15 cellular contexts compared by ENCODE assay signal in the genomic region with DNA sequence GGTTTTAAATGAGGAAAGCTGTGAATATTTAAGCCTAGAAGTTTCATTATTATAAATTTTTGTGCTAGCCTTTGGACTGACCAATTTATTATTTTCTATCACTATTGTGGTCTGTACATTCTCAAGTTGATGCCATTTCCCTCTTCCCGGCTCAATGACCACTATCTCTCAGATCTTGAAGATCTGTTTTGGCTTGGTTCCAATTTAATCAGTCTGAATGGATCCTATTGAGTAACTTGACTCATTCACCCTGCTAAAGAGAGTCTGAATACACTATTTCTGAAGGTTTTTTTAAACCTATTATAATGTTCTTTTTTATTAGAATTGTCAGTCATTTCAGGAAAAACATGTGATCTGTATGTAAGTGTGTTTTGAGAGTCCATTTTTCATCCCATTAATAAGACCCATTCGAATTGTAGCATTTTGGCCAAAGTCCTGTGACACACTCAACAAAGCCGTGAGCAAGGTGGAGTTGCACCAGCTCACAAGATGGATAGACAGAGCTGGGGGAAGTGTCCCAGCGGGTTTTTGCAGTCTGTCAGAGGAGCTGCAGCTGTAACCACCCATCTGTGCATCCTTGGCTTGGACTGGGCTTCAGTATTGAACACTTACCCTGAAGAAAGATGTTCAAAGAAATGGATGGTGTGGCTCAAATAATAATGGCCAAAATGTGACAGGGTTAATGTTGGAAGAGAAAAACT.
DNase-seq lines count a peak whose midpoint lies in the region; ATAC-seq and TF ChIP-seq lines count a peak whose summit lies in the region.
"Had no signal": no experiment of that assay in that cellular context is flagged by ENCODE, and none has a peak within 500 bp of the region (broad histone marks: within the 10 kb centered on the region; RNA-seq: fewer than 3 reads in every experiment).

No MANE protein-coding gene starts in this region.

- H3K9ac ChIP-seq in adipocyte (ENCODE audit: low read length): peak overlapping the region; percentile 86

- ATAC-seq in omental fat pad (ENCODE audit: low FRiP score) (no peak), HG02870 (IDR thresholded peaks at IDR 0.05; ENCODE audit: unreplicated experiment) (no peak)
- ATAC-seq: left colon, Right ventricle myocardium inferior had no signal

- H3K27ac Mint-ChIP-seq in mesothelial cell of epicardium: peak overlapping the region; percentile 43
- H3K27ac Mint-ChIP-seq: activated CD4-positive, alpha-beta T cell treated with anti-CD3 and anti-CD28 coated beads, Interleukin-2, amount 10 ng/mL, durations not matched to agents 7 days and 5 days; activated T-cell treated with anti-CD3 and anti-CD28 coated beads, Interleukin-2, amount 50 U/mL, for 24 hours had no signal

- peak overlapping the region; percentile 84 for H3K4me3 ChIP-seq in adipocyte (ENCODE audit: low read length)
- H3K4me3 ChIP-seq: prostate gland had no signal

- H3K27me3 ChIP-seq in adipocyte (replicated peaks; ENCODE audit: control insufficient read depth, insufficient read depth, low read length): no peaks in the 10 kb centered on the region

- no peaks in the 10 kb centered on the region for H3K9me3 Mint-ChIP-seq in mesothelial cell of epicardium
- H3K9me3 Mint-ChIP-seq: activated CD4-positive, alpha-beta T cell treated with anti-CD3 and anti-CD28 coated beads, Interleukin-2, amount 10 ng/mL, durations not matched to agents 7 days and 5 days; activated T-cell treated with anti-CD3 and anti-CD28 coated beads, Interleukin-2, amount 50 U/mL, for 24 hours had no signal

- H3K9me3 ChIP-seq in adipocyte (ENCODE audit: control insufficient read depth, low read length): no peaks in the 10 kb centered on the region
- H3K9me3 ChIP-seq: prostate gland had no signal

- no peaks in the 10 kb centered on the region for H3K36me3 ChIP-seq in adipocyte (ENCODE audit: control insufficient read depth, insufficient read depth, low read length, severe bottlenecking)
- H3K36me3 ChIP-seq: prostate gland had no signal

- H3K27me3 Mint-ChIP-seq in mesothelial cell of epicardium (ENCODE audit: low read depth): no peaks in the 10 kb centered on the region

- no peak overlapping the region for H3K4me3 Mint-ChIP-seq in mesothelial cell of epicardium
- H3K4me3 Mint-ChIP-seq: activated CD4-positive, alpha-beta T cell treated with anti-CD3 and anti-CD28 coated beads, Interleukin-2, amount 10 ng/mL, durations not matched to agents 7 days and 5 days; activated T-cell treated with anti-CD3 and anti-CD28 coated beads, Interleukin-2, amount 50 U/mL, for 24 hours had no signal

- peaks cover 41% of the 10 kb centered on the region for H3K4me1 Mint-ChIP-seq in mesothelial cell of epicardium
- H3K4me1 Mint-ChIP-seq: activated CD4-positive, alpha-beta T cell treated with anti-CD3 and anti-CD28 coated beads, Interleukin-2, amount 10 ng/mL, durations not matched to agents 7 days and 5 days had no signal

- H3K4me1 ChIP-seq in adipocyte (ENCODE audit: control insufficient read depth, insufficient read depth, low read length): peaks cover 42% of the 10 kb centered on the region
- H3K4me1 ChIP-seq: prostate gland had no signal

- DNase-seq in DMS79 treated with DMSO at 0.1 percent for 48 hours (lab: John Stamatoyannopoulos, UW): peak; percentile 75
- DNase-seq in NCI-H1694 (lab: John Stamatoyannopoulos, UW): peak; percentile 67
- no peak for DNase-seq in adipocyte (ENCODE audit: low read depth)
- no peak for DNase-seq in mesothelial cell of epicardium (ENCODE audit: low spot score in 2 of 2, unreplicated experiment in 2 of 2)
- no peak for DNase-seq in NOMO-1 treated with DMSO at 0.1 percent for 48 hours (lab: John Stamatoyannopoulos, UW; ENCODE audit: unreplicated experiment)
- no peak for DNase-seq in omental fat pad (ENCODE audit: low spot score)
- no peak for DNase-seq in NCI-H1092 (lab: John Stamatoyannopoulos, UW)
- DNase-seq: activated CD4-positive, alpha-beta T cell treated with anti-CD3 and anti-CD28 coated beads, Interleukin-2, amount 10 ng/mL, durations not matched to agents 7 days and 5 days; activated T-cell treated with anti-CD3 and anti-CD28 coated beads, Interleukin-2, amount 50 U/mL, for 24 hours; left colon; stimulated activated CD4-positive, alpha-beta T cell treated with anti-CD3 and anti-CD28 coated beads, Interleukin-15, amount 100 ng/mL, for 24 hours; T-helper 9 cell had no signal

- TF ChIP-seq CTCF in mesothelial cell of epicardium (IDR thresholded peaks at IDR 0.05; ENCODE audit: unreplicated experiment) (no peak), omental fat pad (IDR thresholded peaks at IDR 0.05) (no peak)

- no peaks in the 10 kb centered on the region for H3K36me3 Mint-ChIP-seq in mesothelial cell of epicardium

Comparison
In these comparisons a context has a peak if more than half of its experiments do, and no peak if none do; other contexts are left out.
1. DNase-seq: peak in DMS79 treated with DMSO at 0.1 percent for 48 hours (single experiment) and NCI-H1694 (single experiment); none in adipocyte (single experiment), mesothelial cell of epicardium (0 of 2), NOMO-1 treated with DMSO at 0.1 percent for 48 hours (single experiment), omental fat pad (single experiment) and NCI-H1092 (single experiment).